ENCODE assay signal across 10 cellular contexts in the genomic region with DNA sequence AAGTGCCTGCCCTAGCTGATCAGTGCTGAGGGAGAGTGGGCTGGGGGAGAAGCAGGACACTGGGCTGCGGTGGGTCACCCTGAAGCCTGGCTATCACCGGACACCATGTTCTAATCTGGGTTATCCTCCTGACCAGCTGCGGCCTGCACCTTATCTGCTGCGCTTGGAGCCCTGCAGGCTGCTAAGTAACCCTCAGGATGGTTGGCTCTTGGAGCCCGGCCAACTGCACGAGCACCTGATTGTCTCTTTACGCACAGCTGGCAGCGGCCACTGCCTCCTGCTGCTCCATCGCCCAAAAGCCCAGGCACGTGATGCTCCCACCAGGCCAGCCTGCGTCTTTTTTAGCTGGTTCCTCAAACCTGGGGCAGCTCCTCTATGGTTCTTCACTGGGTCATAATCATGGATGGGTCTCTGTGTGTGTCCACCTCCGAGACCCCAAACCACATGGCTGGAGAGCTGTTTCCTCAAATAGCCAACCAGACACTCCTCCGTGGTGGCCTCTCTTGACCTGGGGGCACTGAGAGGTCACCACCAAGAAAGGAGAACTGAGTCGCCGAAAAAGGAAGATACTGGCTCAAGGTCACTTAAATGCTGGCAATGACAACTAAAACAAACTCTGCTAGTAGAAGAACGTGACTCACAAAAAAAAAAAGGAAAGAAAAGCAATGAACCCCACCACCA. TPM values are rescaled to one million over a fixed set of nuclear protein-coding genes. Genes with fewer than 3 reads are reported as not detected.
DNase-seq lines count a peak whose midpoint lies in the region; ATAC-seq, FAIRE-seq and TF ChIP-seq lines count a peak whose summit lies in the region.
"Had no signal": no experiment of that assay in that cellular context is flagged by ENCODE, and none has a peak within 500 bp of the region (broad histone marks: within the 10 kb centered on the region; RNA-seq: fewer than 3 reads in every experiment).

No MANE protein-coding gene starts in this region.

- no peak overlapping the region for H3K4me3 ChIP-seq in GM12878
- no peak overlapping the region for H3K4me3 ChIP-seq in pancreas

- RAD21 ChIA-PET in GM12878 (lab: Charles Lee; ENCODE audit: unreplicated experiment): interaction anchor here (3.1 kb wide), 1 partner anchor 53 kb away, joined by 12 read pairs; no protein-coding TSS in a partner anchor

- H4K20me1 ChIP-seq in GM12878 (ENCODE audit: control insufficient read depth, insufficient read depth): peaks cover 2% of the 10 kb centered on the region

- intact Hi-C loops in GM12878 (cut with micrococcal nuclease; ENCODE audit: unreplicated experiment): no loop called here
- intact Hi-C loops in pancreas (cut with DNase I): loop anchor here in 1 of 3 donors (10.0 kb wide), 1 partner anchor 99 kb away; a partner anchor contains a TSS

- POLR2A ChIA-PET in GM12878 (lab: Charles Lee): no interaction called here

- no peak overlapping the region for H2AFZ ChIP-seq in GM12878 (ENCODE audit: control insufficient read depth, low read depth, low read length)

- H3K36me3 ChIP-seq in GM12878 (ENCODE audit: control insufficient read depth in 2 of 2, insufficient read depth in 2 of 2, low read length in 1 of 2) (peaks cover 13 to 14% of the 10 kb centered on the region in 2 experiments), pancreas (peaks cover 0 to 18% (median 4%) of the 10 kb centered on the region in 3 donors)

- no TSS peak for BruUV-seq in GM12878 (replicated peaks; lab: Mats Ljungman, UMichigan)

- 66% methylated on average over 16 of the region's 16 CpGs for WGBS in GM12878 (ENCODE audit: insufficient coverage, insufficient replicate concordance, low lambda C conversion rate, missing lambda C conversion rate)
- WGBS in pancreas, 2 donors: 57 to 62% methylated on average over 16 of the region's 16 CpGs

- peak; percentile 54 for ATAC-seq in GM12878
- peak in 3 of 4 donors; percentile 29 to 68 (median 66) for ATAC-seq in pancreas
- ATAC-seq in HG03159 (IDR thresholded peaks at IDR 0.05; ENCODE audit: unreplicated experiment): no peak
- ATAC-seq in stimulated activated naive CD8-positive, alpha-beta T cell treated with anti-CD3 and anti-CD28 coated beads, Interleukin-15, Interleukin-2, amounts not matched to agents 100 U/mL and 50 U/mL, for 24 hours: no peak
- ATAC-seq in GM19351 (IDR thresholded peaks at IDR 0.05; ENCODE audit: unreplicated experiment): no peak

- peak; percentile 93 for DNase-seq in NCI-H2196 treated with DMSO at 0.1 percent for 48 hours (lab: John Stamatoyannopoulos, UW; ENCODE audit: unreplicated experiment)
- DNase-seq in GM12878 (ENCODE audit: low read depth, low spot score): no peak
- peak in 4 of 6 donors; percentile 34 to 86 (median 60) for DNase-seq in pancreas
- DNase-seq in GM19238 (ENCODE audit: insufficient read length, low spot score): no peak
- no peak for DNase-seq in stimulated activated naive CD8-positive, alpha-beta T cell treated with anti-CD3 and anti-CD28 coated beads, Interleukin-15, Interleukin-2, amounts not matched to agents 100 U/mL and 50 U/mL, for 24 hours
- DNase-seq: GOT3, T-helper 9 cell had no signal

- CTCF ChIA-PET in GM12878 (lab: Yijun Ruan, JAX): interaction anchor here (0.6 to 9.8 kb wide), 7 partner anchors 8 to 102 kb away, joined by 3 to 142 read pairs (median 3); no protein-coding TSS in a partner anchor

- H3K27me3 ChIP-seq in GM12878 (replicated peaks in 1 of 2; ENCODE audit: control insufficient read depth in 2 of 2, insufficient read depth in 2 of 2, low read length in 1 of 2): no peaks in the 10 kb centered on the region
- H3K27me3 ChIP-seq in pancreas: no peaks in the 10 kb centered on the region

- SMC1A ChIA-PET in GM12878 (lab: Charles Lee; ENCODE audit: uncharacterized antibody, unreplicated experiment): interaction anchor here (1.5 to 1.8 kb wide), 2 partner anchors 52 to 53 kb away, joined by 4 to 6 read pairs; no protein-coding TSS in a partner anchor

- H3K4me2 ChIP-seq in GM12878 (ENCODE audit: control insufficient read depth, insufficient read depth): peak overlapping the region; percentile 38

- no peaks in the 10 kb centered on the region for H3K9me3 ChIP-seq in GM12878 (replicated peaks; ENCODE audit: control insufficient read depth, insufficient read depth, low read length)
- H3K9me3 ChIP-seq in pancreas: no peaks in the 10 kb centered on the region

- peaks cover 6% of the 10 kb centered on the region for H3K79me2 ChIP-seq in GM12878 (ENCODE audit: control insufficient read depth, insufficient read depth, low read length)

- in situ Hi-C loops in GM12878 (cut with MboI): loop anchor here (5.0 kb wide), 1 partner anchor 101 kb away; no protein-coding TSS in a partner anchor

- TF ChIP-seq EP300 in Ishikawa (IDR thresholded peaks at IDR 0.05; ENCODE audit: borderline replicate concordance): no peak
- no peak for TF ChIP-seq EP300 in GM12878 (IDR thresholded peaks at IDR 0.05; ENCODE audit: borderline replicate concordance in 1 of 2, control insufficient read depth in 1 of 2, low read depth in 2 of 2, low read length in 2 of 2)

- no peak for TF ChIP-seq RAD21 in Ishikawa (IDR thresholded peaks at IDR 0.05; ENCODE audit: low read depth)
- no peak for TF ChIP-seq RAD21 in GM12878 (IDR thresholded peaks at IDR 0.05; ENCODE audit: insufficient read depth, low read depth, low read length)

- no peak for TF ChIP-seq POLR2A in GM12878 (IDR thresholded peaks at IDR 0.05; ENCODE audit: low read depth, low read length)

- peak; percentile 7 for FAIRE-seq in GM12878 (lab: Jason Lieb, UNC)
- no peak for FAIRE-seq in pancreas (lab: Jason Lieb, UNC)

- no peak overlapping the region; the same call in 1 of the 2 replicates for H3K27ac ChIP-seq in GM12878 (ENCODE audit: control insufficient read depth, insufficient read depth)
- H3K27ac ChIP-seq in pancreas: no peak overlapping the region

- TF ChIP-seq CTCF in GM12878 (IDR thresholded peaks at IDR 0.05 in 2 of 3, conservative IDR thresholded peaks at IDR 0.05 in 1 of 3; ENCODE audit: control insufficient read depth in 2 of 3, extremely low read depth in 1 of 3, insufficient read depth in 1 of 3, low read depth in 3 of 3, low read length in 3 of 3) (no peak), pancreas (IDR thresholded peaks at IDR 0.05) (no peak)

- H3K9ac ChIP-seq in GM12878 (ENCODE audit: control insufficient read depth, insufficient read depth, low read length): no peak overlapping the region

- peaks cover 20% of the 10 kb centered on the region for H3K4me1 ChIP-seq in GM12878 (ENCODE audit: control insufficient read depth, insufficient read depth, low read length)
- no peaks in the 10 kb centered on the region for H3K4me1 ChIP-seq in pancreas

RNA-seq across cellular contexts. Expression of a gene that starts 21.7 kb away (rescaled TPM):
- 0.17 TPM in 1 of 2 replicates, not detected in the other for total RNA-seq in GM12878 (2013; cell fraction: nucleolus; rRNA removed)
- total RNA-seq in GM12878 (2014; rRNA removed) (1.1 and 2.0 TPM in 2 replicates), GM12878 (2014; rRNA removed; fragmentation: Illumina TruSeq; extraction: Trizol) (0.23 and 0.31 TPM in 2 replicates), GM12878 (2021) (0.77 and 1.3 TPM in 2 replicates), pancreas (10 to 100 TPM in 2 of 6 donors, 1 to 10 TPM in 4; 5.1 to 25.4 (median 8.5) TPM)
- polyA plus RNA-seq in GM12878 (2011; ENCODE audit: low read depth): 0.47 TPM
- polyA plus RNA-seq in GM12878 (2011; rRNA removed) (0.30 and 0.31 TPM in 2 replicates), GM12878 (2014; fragmentation: Illumina TruSeq; extraction: Trizol) (0.09 TPM in 1 of 2 replicates, not detected in the other), GM12878 (2014; fragmentation: Nextera tagmentation; extraction: Ambion mirVana) (not detected), GM12878 (2014; rRNA removed) (0.80 and 0.94 TPM in 2 replicates), GM12878 (2016; fragmentation: Nextera tagmentation; extraction: Ambion mirVana) (under 1 TPM; 0.29 to 0.40 TPM), pancreas (10 to 100 TPM; 30.9 to 46.3 TPM)
- 0.42 and 0.72 TPM in 2 replicates for polyA plus RNA-seq in GM12878 (2011; cell fraction: cytosol; rRNA removed)
- 4.9 and 5.5 TPM in 2 replicates for polyA plus RNA-seq in GM12878 (2011; cell fraction: nucleus; rRNA removed)
- 0.54 and 0.83 TPM in 2 replicates for polyA plus RNA-seq in GM12878 (2012)
- 0.22 and 0.26 TPM in 2 replicates for polyA minus RNA-seq in GM12878 (2011; rRNA and poly(A)+ RNA removed)
- polyA minus RNA-seq in GM12878 (2011; cell fraction: cytosol; rRNA and poly(A)+ RNA removed): not detected in 2 replicates
- 0.48 and 0.73 TPM in 2 replicates for polyA minus RNA-seq in GM12878 (2011; cell fraction: nucleus; rRNA and poly(A)+ RNA removed)

RNA-seq across cellular contexts. Expression of a gene that starts 46.8 kb away (rescaled TPM):
- 34.7 and 38.9 TPM in 2 replicates for total RNA-seq in GM12878 (2013; cell fraction: nucleolus; rRNA removed)
- total RNA-seq in GM12878 (2014; rRNA removed) (13.4 and 17.8 TPM in 2 replicates), GM12878 (2014; rRNA removed; fragmentation: Illumina TruSeq; extraction: Trizol) (10.3 and 12.4 TPM in 2 replicates), GM12878 (2021) (35.2 and 39.0 TPM in 2 replicates), pancreas (10 to 100 TPM; 10.4 to 19.8 (median 14.3) TPM)
- 7.4 TPM for polyA plus RNA-seq in GM12878 (2011; ENCODE audit: low read depth)
- polyA plus RNA-seq in GM12878 (2011; rRNA removed) (5.7 and 11.1 TPM in 2 replicates), GM12878 (2014; fragmentation: Illumina TruSeq; extraction: Trizol) (10.1 and 18.1 TPM in 2 replicates), GM12878 (2014; fragmentation: Nextera tagmentation; extraction: Ambion mirVana) (1 to 10 TPM; 2.1 to 3.0 TPM), GM12878 (2014; rRNA removed) (14.5 and 21.7 TPM in 2 replicates), GM12878 (2016; fragmentation: Nextera tagmentation; extraction: Ambion mirVana) (10 to 100 TPM; 13.7 to 15.5 TPM), pancreas (10 to 100 TPM; 16.3 to 17.3 TPM)
- 11.0 and 15.8 TPM in 2 replicates for polyA plus RNA-seq in GM12878 (2011; cell fraction: cytosol; rRNA removed)
- 34.1 and 40.7 TPM in 2 replicates for polyA plus RNA-seq in GM12878 (2011; cell fraction: nucleus; rRNA removed)
- polyA plus RNA-seq in GM12878 (2012): 15.5 and 18.7 TPM in 2 replicates
- polyA minus RNA-seq in GM12878 (2011; rRNA and poly(A)+ RNA removed): 48.9 and 93.6 TPM in 2 replicates
- 13.2 and 13.6 TPM in 2 replicates for polyA minus RNA-seq in GM12878 (2011; cell fraction: cytosol; rRNA and poly(A)+ RNA removed)
- 8.6 and 14.3 TPM in 2 replicates for polyA minus RNA-seq in GM12878 (2011; cell fraction: nucleus; rRNA and poly(A)+ RNA removed)

RNA-seq across cellular contexts. Expression of a gene that starts 52.4 kb away (rescaled TPM):
- total RNA-seq in GM12878 (2013; cell fraction: nucleolus; rRNA removed): 91.5 and 107 TPM in 2 replicates
- total RNA-seq in GM12878 (2014; rRNA removed) (15.8 and 23.1 TPM in 2 replicates), GM12878 (2014; rRNA removed; fragmentation: Illumina TruSeq; extraction: Trizol) (28.4 and 33.1 TPM in 2 replicates), GM12878 (2021) (46.5 and 55.0 TPM in 2 replicates), pancreas (10 to 100 TPM; 18.5 to 39.7 (median 24.3) TPM)
- polyA plus RNA-seq in GM12878 (2011; ENCODE audit: low read depth): 25.4 TPM
- polyA plus RNA-seq in GM12878 (2011; rRNA removed) (80.1 and 84.2 TPM in 2 replicates), GM12878 (2014; fragmentation: Illumina TruSeq; extraction: Trizol) (44.3 and 50.0 TPM in 2 replicates), GM12878 (2014; fragmentation: Nextera tagmentation; extraction: Ambion mirVana) (10 to 100 TPM; 26.9 to 34.7 TPM), GM12878 (2014; rRNA removed) (38.5 and 42.4 TPM in 2 replicates), GM12878 (2016; fragmentation: Nextera tagmentation; extraction: Ambion mirVana) (10 to 100 TPM; 52.5 to 56.5 TPM), pancreas (10 to 100 TPM; 26.2 to 43.3 TPM)
- 82.2 and 89.3 TPM in 2 replicates for polyA plus RNA-seq in GM12878 (2011; cell fraction: cytosol; rRNA removed)
- 158 and 247 TPM in 2 replicates for polyA plus RNA-seq in GM12878 (2011; cell fraction: nucleus; rRNA removed)
- 24.0 and 37.1 TPM in 2 replicates for polyA plus RNA-seq in GM12878 (2012)
- 54.8 and 71.8 TPM in 2 replicates for polyA minus RNA-seq in GM12878 (2011; rRNA and poly(A)+ RNA removed)
- polyA minus RNA-seq in GM12878 (2011; cell fraction: cytosol; rRNA and poly(A)+ RNA removed): 16.0 and 17.2 TPM in 2 replicates
- polyA minus RNA-seq in GM12878 (2011; cell fraction: nucleus; rRNA and poly(A)+ RNA removed): 34.0 and 38.3 TPM in 2 replicates

Comparison
In these comparisons a context has a peak if more than half of its experiments do, and no peak if none do; other contexts are left out.
1. DNase-seq: peak in NCI-H2196 treated with DMSO at 0.1 percent for 48 hours (single experiment) and pancreas (4 of 6); none in GM12878 (single experiment), GM19238 (single experiment) and stimulated activated naive CD8-positive, alpha-beta T cell treated with anti-CD3 and anti-CD28 coated beads, Interleukin-15, Interleukin-2, amounts not matched to agents 100 U/mL and 50 U/mL, for 24 hours (single experiment).
2. ATAC-seq: peak in GM12878 (single experiment) and pancreas (3 of 4); none in HG03159 (single experiment), stimulated activated naive CD8-positive, alpha-beta T cell treated with anti-CD3 and anti-CD28 coated beads, Interleukin-15, Interleukin-2, amounts not matched to agents 100 U/mL and 50 U/mL, for 24 hours (single experiment) and GM19351 (single experiment).